21 cellular contexts compared by ENCODE assay signal in genomic region chr4:151669990-151670389, GRCh38.
A peak's percentile ranks its signal among the peaks of the same experiment; 100 is the strongest.
DNase-seq lines count a peak whose midpoint lies in the region; ATAC-seq, FAIRE-seq and TF ChIP-seq lines count a peak whose summit lies in the region.
"Had no signal": no experiment of that assay in that cellular context is flagged by ENCODE, and none has a peak within 500 bp of the region (broad histone marks: within the 10 kb centered on the region; RNA-seq: fewer than 3 reads in every experiment).

No MANE protein-coding gene starts in this region.

- peak overlapping the region in 3 of 5 experiments; percentile 59 to 94 (median 84) for H3K27ac Mint-ChIP-seq in brain
- no peak overlapping the region for H3K27ac Mint-ChIP-seq in neural progenitor cell
- H3K27ac Mint-ChIP-seq: CD4-positive, alpha-beta memory T cell had no signal

- POLR2A ChIA-PET in HepG2 (lab: Yijun Ruan, JAX) = no interaction called here

- H3F3A ChIP-seq in neural progenitor cell (ENCODE audit: low read depth) = peaks cover 2% of the 10 kb centered on the region

- H3K36me3 Mint-ChIP-seq in brain (no peaks in the 10 kb centered on the region), neural progenitor cell (no peaks in the 10 kb centered on the region)

- peaks cover 9% of the 10 kb centered on the region for H3K27me3 Mint-ChIP-seq in brain
- H3K27me3 Mint-ChIP-seq in neural progenitor cell (ENCODE audit: insufficient read depth, low read depth) = peaks cover 5% of the 10 kb centered on the region
- H3K27me3 Mint-ChIP-seq: CD4-positive, alpha-beta memory T cell had no signal

- H4K20me1 ChIP-seq in HepG2 (ENCODE audit: insufficient read depth, low read length) = no peaks in the 10 kb centered on the region
- H4K20me1 ChIP-seq in neural progenitor cell (ENCODE audit: low read depth) = no peaks in the 10 kb centered on the region

- FAIRE-seq in HepG2 (lab: Jason Lieb, UNC) = no peak
- FAIRE-seq: RCC 7860 had no signal

- no peak for DNase-seq in esophagus squamous epithelium (lab: John Stamatoyannopoulos, UW)
- DNase-seq in psoas muscle = no peak
- DNase-seq in effector memory CD4-positive, alpha-beta T cell = no peak
- DNase-seq in HepG2 (ENCODE audit: low spot score) = no peak
- DNase-seq in putamen (ENCODE audit: low spot score) = no peak
- DNase-seq in neural progenitor cell (ENCODE audit: low spot score) = no peak
- DNase-seq: C1 segment of cervical spinal cord; CD4-positive, alpha-beta memory T cell; COR-L47; DMS53; H7; Karpas-422; NCI-H1092 treated with DMSO at 0.1 percent for 48 hours; NCI-H1436; NCI-H187; NCI-H2107; NCI-H446; NCI-H524 treated with DMSO at 0.1 percent for 48 hours; NCI-H774 had no signal

- no TSS peak for BruUV-seq in HepG2 (replicated peaks; lab: Mats Ljungman, UMichigan)

- H3K4me1 ChIP-seq in esophagus squamous epithelium (peaks cover 5 to 40% (median 16%) of the 10 kb centered on the region in 3 donors), psoas muscle (peaks cover 80% of the 10 kb centered on the region), HepG2 (ENCODE audit: insufficient read depth, low read length) (peaks cover 8% of the 10 kb centered on the region), neural progenitor cell (peaks cover 8% of the 10 kb centered on the region)
- H3K4me1 ChIP-seq in effector memory CD4-positive, alpha-beta T cell (ENCODE audit: control insufficient read depth, insufficient read depth, low read length, poor library complexity, severe bottlenecking) = no peaks in the 10 kb centered on the region

- WGBS in esophagus squamous epithelium, 2 donors = 48 to 66% methylated on average over 9 of the region's 9 CpGs
- 88 to 90% (median 89%) methylated on average over 9 of the region's 9 CpGs for WGBS in psoas muscle, 3 donors
- 90% methylated on average over 9 of the region's 9 CpGs for WGBS in HepG2 (ENCODE audit: low lambda C conversion rate)

- no peaks in the 10 kb centered on the region for H3K79me2 ChIP-seq in HepG2 (ENCODE audit: insufficient read depth, low read length)
- no peaks in the 10 kb centered on the region for H3K79me2 ChIP-seq in neural progenitor cell (ENCODE audit: low read depth)

- H3K4me2 ChIP-seq in HepG2 (ENCODE audit: low read depth, low read length) (no peak overlapping the region), neural progenitor cell (no peak overlapping the region)

- intact Hi-C loops in esophagus squamous epithelium (cut with DNase I) (no loop called here), psoas muscle (cut with DNase I) (no loop called here), HepG2 (cut with micrococcal nuclease; ENCODE audit: unreplicated experiment) (no loop called here)

- H3K4me1 Mint-ChIP-seq in brain (peaks cover 69% of the 10 kb centered on the region), neural progenitor cell (peaks cover 29% of the 10 kb centered on the region)
- H3K4me1 Mint-ChIP-seq: CD4-positive, alpha-beta memory T cell had no signal

- H3K9me3 Mint-ChIP-seq in brain (no peaks in the 10 kb centered on the region), neural progenitor cell (no peaks in the 10 kb centered on the region)
- H3K9me3 Mint-ChIP-seq: CD4-positive, alpha-beta memory T cell had no signal

- H3K9me3 ChIP-seq in esophagus squamous epithelium = no peaks in the 10 kb centered on the region
- no peaks in the 10 kb centered on the region for H3K9me3 ChIP-seq in psoas muscle
- H3K9me3 ChIP-seq in effector memory CD4-positive, alpha-beta T cell (ENCODE audit: control insufficient read depth, low read length) = no peaks in the 10 kb centered on the region
- no peaks in the 10 kb centered on the region for H3K9me3 ChIP-seq in HepG2 (ENCODE audit: low read length)
- no peaks in the 10 kb centered on the region for H3K9me3 ChIP-seq in neural progenitor cell (ENCODE audit: low read depth)

- peak overlapping the region in 3 of 4 donors; percentile 5 to 64 (median 59) for H3K27ac ChIP-seq in esophagus squamous epithelium
- peak overlapping the region; percentile 93 for H3K27ac ChIP-seq in psoas muscle
- H3K27ac ChIP-seq in effector memory CD4-positive, alpha-beta T cell (ENCODE audit: insufficient read depth, low read length, poor library complexity, severe bottlenecking) = no peak overlapping the region
- H3K27ac ChIP-seq in HepG2 (ENCODE audit: extremely low read length, insufficient read depth, low read length) = no peak overlapping the region
- no peak overlapping the region for H3K27ac ChIP-seq in neural progenitor cell

- peaks cover 0 to 19% (median 4%) of the 10 kb centered on the region in 3 donors for H3K36me3 ChIP-seq in esophagus squamous epithelium
- H3K36me3 ChIP-seq in psoas muscle (ENCODE audit: insufficient read depth in 1 of 2, low read depth in 1 of 2) = no peaks in the 10 kb centered on the region
- no peaks in the 10 kb centered on the region for H3K36me3 ChIP-seq in effector memory CD4-positive, alpha-beta T cell (ENCODE audit: control insufficient read depth, insufficient read depth, low read length)
- H3K36me3 ChIP-seq in HepG2 (replicated peaks in 1 of 2; ENCODE audit: control insufficient read depth in 1 of 2, insufficient read depth in 2 of 2, low read length in 2 of 2) = peaks cover 1 to 6% of the 10 kb centered on the region in 2 experiments; a peak in 2 of 5 replicates
- H3K36me3 ChIP-seq in neural progenitor cell = no peaks in the 10 kb centered on the region

- CTCF ChIA-PET in HepG2 (lab: Yijun Ruan, JAX; ENCODE audit: low intra/inter-chr PET ratio, low total read pairs) = no interaction called here

- TF ChIP-seq RAD21 in HepG2 (CRISPR knock-in tag; IDR thresholded peaks at IDR 0.05) = no peak

- H3K9ac ChIP-seq in HepG2 (ENCODE audit: insufficient read depth, low read depth, low read length) = no peak overlapping the region
- no peak overlapping the region for H3K9ac ChIP-seq in neural progenitor cell

- in situ Hi-C loops in HepG2 (cut with HindIII; ENCODE audit: extremely low pct_ligation_motif_present, low pct_unique_long_range_greater_than_20kb) = no loop called here

- TF ChIP-seq POLR2A in esophagus squamous epithelium (IDR thresholded peaks at IDR 0.05) (no peak), HepG2 (IDR thresholded peaks at IDR 0.05; ENCODE audit: insufficient read depth in 1 of 2, low read depth in 2 of 2, low read length in 2 of 2) (no peak)

- TF ChIP-seq CTCF in brain (conservative IDR thresholded peaks at IDR 0.05) (no peak), esophagus squamous epithelium (IDR thresholded peaks at IDR 0.05) (no peak), psoas muscle (IDR thresholded peaks at IDR 0.05) (no peak), HepG2 (CRISPR knock-in tag; IDR thresholded peaks at IDR 0.05) (no peak), neural progenitor cell (IDR thresholded peaks at IDR 0.05) (no peak)

- H3K4me3 Mint-ChIP-seq in brain (no peak overlapping the region), neural progenitor cell (no peak overlapping the region)

- no peak for ATAC-seq in psoas muscle
- no peak for ATAC-seq in HepG2

- H3K27me3 ChIP-seq in esophagus squamous epithelium (no peaks in the 10 kb centered on the region), psoas muscle (ENCODE audit: insufficient read depth in 3 of 3, low read length in 2 of 3) (no peaks in the 10 kb centered on the region), HepG2 (ENCODE audit: control insufficient read depth in 1 of 2, insufficient read depth in 2 of 2, low read length in 2 of 2) (no peaks in the 10 kb centered on the region), neural progenitor cell (no peaks in the 10 kb centered on the region)
- H3K27me3 ChIP-seq in effector memory CD4-positive, alpha-beta T cell (replicated peaks; ENCODE audit: control insufficient read depth, insufficient read depth, low read length, poor library complexity, severe bottlenecking) = no peaks in the 10 kb centered on the region

- H3K4me3 ChIP-seq in esophagus squamous epithelium (no peak overlapping the region), psoas muscle (no peak overlapping the region), HepG2 (replicated peaks in 1 of 3; ENCODE audit: insufficient read depth in 1 of 3, low read depth in 2 of 3, low read length in 3 of 3) (no peak overlapping the region), neural progenitor cell (no peak overlapping the region)
- no peak overlapping the region for H3K4me3 ChIP-seq in effector memory CD4-positive, alpha-beta T cell (ENCODE audit: insufficient read depth, low read depth, low read length, poor library complexity, severe bottlenecking)

- H2AFZ ChIP-seq in HepG2 (ENCODE audit: low read length) (no peak overlapping the region), neural progenitor cell (replicated peaks) (no peak overlapping the region)

- TF ChIP-seq EP300 in HepG2 (IDR thresholded peaks at IDR 0.05; ENCODE audit: low read depth in 2 of 2, low read length in 2 of 2) = no peak
- TF ChIP-seq EP300 in HepG2 (CRISPR knock-in tag; IDR thresholded peaks at IDR 0.05; ENCODE audit: borderline replicate concordance) = no peak

TF ChIP-seq in HepG2, 621 proteins besides CTCF, POLR2A, EP300 and RAD21:
- no peak for TF ChIP-seq GRHL1 (CRISPR knock-in tag; conservative IDR thresholded peaks at IDR 0.05)
- TF ChIP-seq NCOA5 (CRISPR knock-in tag; IDR thresholded peaks at IDR 0.05) = no peak
- no peak for TF ChIP-seq RCOR2 (CRISPR knock-in tag; IDR thresholded peaks at IDR 0.05)
- TF ChIP-seq ZNF333 (CRISPR knock-in tag; IDR thresholded peaks at IDR 0.05; ENCODE audit: borderline replicate concordance) = no peak
- no peak for TF ChIP-seq MIER3 (CRISPR knock-in tag; IDR thresholded peaks at IDR 0.05; ENCODE audit: borderline replicate concordance)

Comparison
In these comparisons a context has a peak if more than half of its experiments do, and no peak if none do; other contexts are left out.
1. H3K27ac ChIP-seq: peak in esophagus squamous epithelium (3 of 4) and psoas muscle (single experiment); none in effector memory CD4-positive, alpha-beta T cell (single experiment), HepG2 (single experiment) and neural progenitor cell (single experiment).